26 cellular contexts compared by ENCODE assay signal in the genomic region with DNA sequence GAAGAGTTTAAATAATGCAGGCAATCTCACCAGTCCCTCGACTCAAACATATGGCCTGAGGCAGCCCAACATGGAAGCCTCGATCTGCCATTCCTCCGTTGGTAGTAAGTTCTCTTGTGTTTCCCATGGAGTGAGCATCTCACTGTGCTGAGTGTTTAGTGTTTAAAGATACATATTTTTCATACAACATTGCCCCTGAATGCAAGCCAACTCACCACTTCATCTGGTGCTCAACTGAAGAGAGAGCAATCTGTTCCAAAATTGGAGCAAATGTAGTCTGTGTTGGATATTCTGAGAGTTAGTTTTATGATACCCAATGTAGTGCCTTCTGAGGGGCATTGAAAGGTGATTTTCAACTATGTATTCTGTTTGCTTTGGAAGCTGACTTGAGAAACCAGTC.
"Had no signal": no experiment of that assay in that cellular context is flagged by ENCODE, and none has a peak within 500 bp of the region (broad histone marks: within the 10 kb centered on the region; RNA-seq: fewer than 3 reads in every experiment).

No MANE protein-coding gene starts in this region.

- H3K27me3 Mint-ChIP-seq: activated CD4-positive, alpha-beta memory T cell treated with anti-CD3 and anti-CD28 coated beads, Interleukin-2, amount 10 ng/mL, durations not matched to agents 7 days and 5 days; activated naive CD8-positive, alpha-beta T cell; brain; central memory CD8-positive, alpha-beta T cell; dendritic cell treated with granulocyte-macrophage colony-stimulating factor and Interleukin-4, amounts not matched to agents 40 ng/mL and 50 ng/mL, for 4 days had no signal

- H3K4me3 Mint-ChIP-seq: activated CD4-positive, alpha-beta memory T cell treated with anti-CD3 and anti-CD28 coated beads, Interleukin-2, amount 10 ng/mL, durations not matched to agents 7 days and 5 days; activated CD4-positive, alpha-beta T cell treated with anti-CD3 and anti-CD28 coated beads for 36 hours; activated naive CD4-positive, alpha-beta T cell treated with anti-CD3 and anti-CD28 coated beads for 36 hours; activated naive CD8-positive, alpha-beta T cell; activated T-helper 17 cell treated with anti-CD3 and anti-CD28 coated beads, Interleukin-2, amount 50 U/mL, for 72 hours; brain; central memory CD8-positive, alpha-beta T cell; dendritic cell treated with granulocyte-macrophage colony-stimulating factor and Interleukin-4, amounts not matched to agents 40 ng/mL and 50 ng/mL, for 4 days; T-cell had no signal

- H3K4me2 ChIP-seq: KMS-11 had no signal

- H3K9ac ChIP-seq: KMS-11 had no signal

- H3K36me3 ChIP-seq: WERI-Rb-1 had no signal

- H3K9me3 Mint-ChIP-seq: activated CD4-positive, alpha-beta memory T cell treated with anti-CD3 and anti-CD28 coated beads, Interleukin-2, amount 10 ng/mL, durations not matched to agents 7 days and 5 days; activated naive CD4-positive, alpha-beta T cell treated with anti-CD3 and anti-CD28 coated beads for 36 hours; brain; central memory CD8-positive, alpha-beta T cell; dendritic cell treated with granulocyte-macrophage colony-stimulating factor and Interleukin-4, amounts not matched to agents 40 ng/mL and 50 ng/mL, for 4 days; T-cell had no signal

- H3K27ac Mint-ChIP-seq: activated CD4-positive, alpha-beta memory T cell treated with anti-CD3 and anti-CD28 coated beads, Interleukin-2, amount 10 ng/mL, durations not matched to agents 7 days and 5 days; activated CD4-positive, alpha-beta T cell treated with anti-CD3 and anti-CD28 coated beads for 36 hours; activated naive CD4-positive, alpha-beta T cell treated with anti-CD3 and anti-CD28 coated beads for 36 hours; activated naive CD8-positive, alpha-beta T cell; activated T-helper 17 cell treated with anti-CD3 and anti-CD28 coated beads, Interleukin-2, amount 50 U/mL, for 72 hours; brain; dendritic cell treated with granulocyte-macrophage colony-stimulating factor and Interleukin-4, amounts not matched to agents 40 ng/mL and 50 ng/mL, for 4 days; T-cell had no signal

- H3K36me3 Mint-ChIP-seq: activated naive CD8-positive, alpha-beta T cell; brain; T-cell had no signal

- H3K27ac ChIP-seq: KMS-11, SK-N-MC, WERI-Rb-1 had no signal

- H3K4me1 Mint-ChIP-seq: activated CD4-positive, alpha-beta memory T cell treated with anti-CD3 and anti-CD28 coated beads, Interleukin-2, amount 10 ng/mL, durations not matched to agents 7 days and 5 days; activated CD4-positive, alpha-beta T cell treated with anti-CD3 and anti-CD28 coated beads for 36 hours; activated T-helper 17 cell treated with anti-CD3 and anti-CD28 coated beads, Interleukin-2, amount 50 U/mL, for 72 hours; brain; central memory CD8-positive, alpha-beta T cell; T-cell had no signal

- H3K4me3 ChIP-seq: SK-N-MC had no signal

- DNase-seq: activated CD4-positive, alpha-beta memory T cell treated with anti-CD3 and anti-CD28 coated beads, Interleukin-2, amount 10 ng/mL, durations not matched to agents 7 days and 5 days; activated CD4-positive, alpha-beta T cell treated with anti-CD3 and anti-CD28 coated beads for 36 hours; activated CD4-positive, alpha-beta T cell treated with anti-CD3 and anti-CD28 coated beads, Interleukin-2, amount 50 U/mL, for 1 hour; activated gamma-delta T cell; activated naive CD4-positive, alpha-beta T cell treated with anti-CD3 and anti-CD28 coated beads for 36 hours; activated T-cell treated with anti-CD3 and anti-CD28 coated beads for 4 hours; activated T-cell treated with anti-CD3 and anti-CD28 coated beads, Interleukin-2, amount 50 U/mL, for 48 hours; amygdala; MV-4-11; NCI-H1105 treated with DMSO at 0.1 percent for 48 hours; NCI-H1436 treated with DMSO at 0.1 percent for 48 hours; NCI-H2081; NCI-H2227 treated with DMSO at 0.1 percent for 48 hours; NCI-H526; NCI-H82; RPMI8226; T-cell; T-helper 2 cell; WERI-Rb-1 had no signal
